In the genomic region with DNA sequence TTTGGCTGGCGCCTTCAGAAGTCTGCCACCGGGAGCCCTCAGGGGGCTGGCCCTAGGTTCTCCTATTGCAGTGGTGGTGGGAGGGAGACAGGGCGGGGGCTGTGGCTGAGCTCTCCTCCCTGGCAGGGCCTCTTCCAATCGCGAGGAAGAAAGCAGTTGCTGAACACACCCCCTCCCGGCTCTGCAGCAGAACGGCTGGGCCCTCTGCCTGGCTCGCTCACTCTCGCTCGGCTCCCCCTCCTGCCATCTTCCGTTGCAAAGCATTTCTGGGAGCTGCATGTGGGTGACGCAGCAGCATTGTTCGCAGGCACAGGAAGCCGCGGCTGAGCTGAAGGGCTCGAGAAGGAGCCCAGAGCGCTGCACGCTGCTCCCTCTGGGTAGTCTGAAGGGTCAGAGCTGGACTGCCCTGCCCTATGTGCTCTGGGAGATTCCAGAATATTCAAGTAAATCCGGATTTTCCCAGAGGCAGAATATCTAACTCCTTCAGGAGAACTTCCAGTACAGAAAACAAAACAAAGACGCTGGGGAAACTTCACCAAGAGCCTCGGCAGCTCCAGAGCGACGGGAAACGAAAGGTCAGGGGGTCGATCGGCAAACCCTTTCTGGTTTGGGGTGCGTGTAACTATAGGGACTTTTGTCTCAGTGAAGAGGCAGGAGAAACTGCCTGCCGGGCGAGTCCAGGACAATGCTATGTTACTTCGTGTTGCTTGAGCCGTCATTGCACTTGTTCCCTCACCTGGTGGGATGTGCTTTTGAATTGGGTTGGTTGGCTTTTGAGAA, we compare ENCODE assay signal across 8 cellular contexts. TPM values are rescaled to one million over a fixed set of nuclear protein-coding genes. Genes with fewer than 3 reads are reported as not detected.
A peak's percentile ranks its signal among the peaks of the same experiment; 100 is the strongest.
DNase-seq lines count a peak whose midpoint lies in the region; ATAC-seq and TF ChIP-seq lines count a peak whose summit lies in the region.

No MANE protein-coding gene starts in this region.

- DNase-seq in AG09309 (ENCODE audit: low read depth): peak; percentile 96
- peak; percentile 98 for DNase-seq in NCI-H345 (lab: John Stamatoyannopoulos, UW)
- DNase-seq in activated CD4-positive, CD25-positive, alpha-beta regulatory T cell (lab: John Stamatoyannopoulos, UW): peak; percentile 79 to 93 (median 88)
- peak; percentile 98 for DNase-seq in central memory CD4-positive, alpha-beta T cell
- DNase-seq in inferior parietal cortex (ENCODE audit: extremely low spot score): peak; percentile 94
- DNase-seq in spleen: peak; percentile 98

- peak; percentile 64 to 98 (median 77) for TF ChIP-seq POLR2A in spleen (IDR thresholded peaks at IDR 0.05)

- H3K4me1 ChIP-seq in spleen: peaks cover 41 to 77% (median 60%) of the 10 kb centered on the region in 6 donors

- intact Hi-C loops in spleen (cut with DNase I; ENCODE audit: low total_unique reads): no loop called here

- H3K4me3 ChIP-seq in AG09309 (ENCODE audit: control insufficient read depth, low read depth, low read length) (peak overlapping the region; percentile 76), spleen (peak overlapping the region; percentile 62 to 91 (median 77))

- no peaks in the 10 kb centered on the region for H3K9me3 ChIP-seq in spleen

- peak overlapping the region; percentile 84 to 96 (median 92) for H3K27ac ChIP-seq in spleen

- ATAC-seq in GM19023 (IDR thresholded peaks at IDR 0.05; ENCODE audit: unreplicated experiment) (peak; percentile 91), HG03196 (IDR thresholded peaks at IDR 0.05; ENCODE audit: unreplicated experiment) (peak; percentile 80)

- no peaks in the 10 kb centered on the region for H3K27me3 ChIP-seq in spleen (replicated peaks in 1 of 7)

- WGBS in spleen, 5 donors: 0 to 1% (median 0%) methylated on average over 18 to 31 of the region's 31 CpGs

- TF ChIP-seq CTCF in AG09309 (IDR thresholded peaks at IDR 0.05; ENCODE audit: control insufficient read depth, insufficient read depth, low read depth, low read length, missing control alignments) (no peak), spleen (IDR thresholded peaks at IDR 0.05 in 8 of 11, conservative IDR thresholded peaks at IDR 0.05 in 3 of 11) (peak in 7 of 11 experiments; percentile 19 to 57 (median 41))

- peaks cover 0 to 54% (median 22%) of the 10 kb centered on the region in 6 donors for H3K36me3 ChIP-seq in spleen

RNA-seq across cellular contexts. Expression of gene GRK2, which starts 26.3 kb away (rescaled TPM):
- 100 to 1,000 TPM; 168 to 301 (median 263) TPM for total RNA-seq in spleen
- polyA plus RNA-seq in spleen: 100 to 1,000 TPM; 119 to 270 (median 192) TPM

RNA-seq across cellular contexts. Expression of gene ANKRD13D, which starts 49.1 kb away (rescaled TPM):
- total RNA-seq in spleen: 100 to 1,000 TPM in 5 of 7 donors, 10 to 100 TPM in 2; 67.3 to 151 (median 124) TPM
- polyA plus RNA-seq in spleen: 100 to 1,000 TPM in 2 of 3 donors, 10 to 100 TPM in 1; 65.2 to 138 (median 129) TPM

Comparison
In these comparisons a context has a peak if more than half of its experiments do, and no peak if none do; other contexts are left out.
1. Peak in every context shown above with its lines: DNase-seq, ATAC-seq, H3K4me3 ChIP-seq and H3K27ac ChIP-seq.